14 cellular contexts compared by ENCODE assay signal in genomic region chr2:233451950-233452349, GRCh38.
"Had no signal": no experiment of that assay in that cellular context is flagged by ENCODE, and none has a peak within 500 bp of the region (broad histone marks: within the 10 kb centered on the region; RNA-seq: fewer than 3 reads in every experiment).

No MANE protein-coding gene starts in this region.

- ATAC-seq: activated CD8-positive, alpha-beta T cell treated with anti-CD3 and anti-CD28 coated beads, Interleukin-2, amount 10 ng/mL, durations not matched to agents 7 days and 5 days; left cardiac atrium had no signal

- H3K9me3 Mint-ChIP-seq: activated naive CD4-positive, alpha-beta T cell treated with anti-CD3 and anti-CD28 coated beads, Interleukin-2, amount 10 ng/mL, durations not matched to agents 7 days and 5 days; brain; endodermal cell; nephron progenitor cell had no signal

- DNase-seq: activated CD4-positive, alpha-beta T cell treated with anti-CD3 and anti-CD28 coated beads for 4 hours; activated CD8-positive, alpha-beta memory T cell treated with anti-CD3 and anti-CD28 coated beads, Interleukin-2, amount 50 U/mL, for 48 hours; activated CD8-positive, alpha-beta T cell treated with anti-CD3 and anti-CD28 coated beads, Interleukin-2, amount 10 ng/mL, durations not matched to agents 7 days and 5 days; amygdala; dermis blood vessel endothelial cell; endodermal cell; mammary epithelial cell; nephron progenitor cell; stimulated activated CD4-positive, alpha-beta T cell treated with anti-CD3 and anti-CD28 coated beads, Interleukin-15, amount 100 ng/mL, for 24 hours; stimulated activated CD4-positive, alpha-beta T cell treated with anti-CD3 and anti-CD28 coated beads, Interleukin-4, amount 100 ng/mL, for 24 hours; transverse colon had no signal

- H3K27me3 ChIP-seq: transverse colon had no signal

- H3K27ac ChIP-seq: transverse colon had no signal

- H3K9me3 ChIP-seq: transverse colon had no signal

- H3K4me3 ChIP-seq: transverse colon had no signal

- H3K4me3 Mint-ChIP-seq: activated CD8-positive, alpha-beta T cell treated with anti-CD3 and anti-CD28 coated beads, Interleukin-2, amount 10 ng/mL, durations not matched to agents 7 days and 5 days; activated naive CD4-positive, alpha-beta T cell treated with anti-CD3 and anti-CD28 coated beads, Interleukin-2, amount 10 ng/mL, durations not matched to agents 7 days and 5 days; brain; endodermal cell; nephron progenitor cell had no signal

- H3K27me3 Mint-ChIP-seq: activated naive CD4-positive, alpha-beta T cell treated with anti-CD3 and anti-CD28 coated beads, Interleukin-2, amount 10 ng/mL, durations not matched to agents 7 days and 5 days; brain had no signal

- H3K4me1 Mint-ChIP-seq: activated naive CD4-positive, alpha-beta T cell treated with anti-CD3 and anti-CD28 coated beads, Interleukin-2, amount 10 ng/mL, durations not matched to agents 7 days and 5 days had no signal

- H3K27ac Mint-ChIP-seq: activated naive CD4-positive, alpha-beta T cell treated with anti-CD3 and anti-CD28 coated beads, Interleukin-2, amount 10 ng/mL, durations not matched to agents 7 days and 5 days; endodermal cell; nephron progenitor cell had no signal
